Comparison of ENCODE assay signal across 8 cellular contexts in the genomic region with DNA sequence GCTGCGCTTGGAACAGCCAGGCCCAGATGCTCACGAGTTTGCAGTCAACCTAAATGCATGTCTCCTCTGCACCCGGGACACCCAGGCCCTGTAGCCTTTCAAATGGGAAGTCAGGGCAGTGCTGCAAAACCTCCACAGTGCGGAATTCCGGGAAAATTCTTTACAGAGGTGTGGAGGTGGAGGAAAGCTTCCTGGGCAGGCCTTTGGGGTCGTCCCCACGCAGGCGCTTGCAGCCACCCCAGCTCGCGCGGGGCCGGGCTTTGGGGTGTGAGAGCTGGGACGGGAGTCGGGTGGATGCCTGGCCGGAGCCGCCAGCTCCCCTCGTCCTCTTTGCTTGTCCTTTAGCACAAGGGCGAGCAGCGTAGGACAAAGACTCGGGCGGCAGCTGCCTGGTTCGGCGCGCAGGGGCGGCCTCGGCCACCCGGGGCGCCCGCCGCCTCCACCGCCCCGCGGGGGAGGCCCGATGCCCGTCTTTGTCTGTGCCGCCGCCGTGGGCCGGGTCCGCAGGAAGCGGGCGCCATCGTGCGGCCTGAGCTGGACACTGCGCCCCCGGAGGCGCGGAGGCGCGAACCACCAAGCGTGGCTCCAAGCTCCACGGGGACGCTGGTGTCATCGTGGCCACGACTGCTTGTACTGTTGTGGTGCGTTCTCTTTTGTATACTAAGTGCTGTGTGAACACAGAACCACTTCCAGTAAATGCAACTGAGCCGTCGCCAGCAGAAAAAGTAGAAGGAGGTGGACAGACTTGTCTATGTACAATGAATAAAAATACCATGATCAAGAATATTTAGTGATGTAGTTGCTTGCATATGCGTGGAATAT. TPM values are rescaled to one million over a fixed set of nuclear protein-coding genes. Genes with fewer than 3 reads are reported as not detected.
DNase-seq lines count a peak whose midpoint lies in the region; ATAC-seq lines count a peak whose summit lies in the region.

No MANE protein-coding gene starts in this region.

- H3K4me3 ChIP-seq in BLaER1 = peak overlapping the region; percentile 67

- peak overlapping the region; percentile 77 for H3K9ac ChIP-seq in BLaER1

- H3K9me3 ChIP-seq in BLaER1 = 0 out of 2 replicates have a peak, but pooled peaks cover 5% of the 10 kb centered on the region

- H3K4me1 ChIP-seq in BLaER1 = peaks cover 49% of the 10 kb centered on the region

- no peaks in the 10 kb centered on the region for H3K27me3 ChIP-seq in BLaER1

- peak overlapping the region; percentile 92 for H3K4me2 ChIP-seq in BLaER1

- no peaks in the 10 kb centered on the region for H3K36me3 ChIP-seq in BLaER1

- ATAC-seq in GM18909 (IDR thresholded peaks at IDR 0.05; ENCODE audit: poor library complexity, unreplicated experiment) = peak; percentile 97
- peak; percentile 93 for ATAC-seq in HG03175 (IDR thresholded peaks at IDR 0.05; ENCODE audit: unreplicated experiment)
- peak; percentile 96 for ATAC-seq in esophagus mucosa

- H4K20me1 ChIP-seq in BLaER1 = no peaks in the 10 kb centered on the region

- H3K27ac ChIP-seq in BLaER1 = peak overlapping the region; percentile 73

- DNase-seq in NCI-H774 (lab: John Stamatoyannopoulos, UW) = peak; percentile 73
- peak; percentile 62 for DNase-seq in activated T-cell treated with anti-CD3 and anti-CD28 coated beads for 24 hours (ENCODE audit: low read depth)
- peak; percentile 44 for DNase-seq in myocyte (ENCODE audit: low read depth)
- DNase-seq in stimulated activated CD8-positive, alpha-beta memory T cell treated with anti-CD3 and anti-CD28 coated beads, Interleukin-7, amount 100 ng/mL, for 48 hours (ENCODE audit: extremely low read depth in 1 of 2, low read depth in 1 of 2) = peak; percentile 33 to 52

RNA-seq across cellular contexts. Expression of a gene that starts 28.2 kb away (rescaled TPM):
- 43.0 TPM for total RNA-seq in esophagus mucosa
- 0.11 and 0.57 TPM in 2 replicates for total RNA-seq in myocyte
- polyA plus RNA-seq in myocyte (2012) = 0.04 TPM

Comparison
In these comparisons a context has a peak if more than half of its experiments do, and no peak if none do; other contexts are left out.
1. Peak in every context shown above with its lines: DNase-seq, ATAC-seq, H3K4me3 ChIP-seq and H3K27ac ChIP-seq.
2. RNA of a gene that starts 28.2 kb away (total RNA-seq): 43.0 TPM in esophagus mucosa (single experiment); 0.11 to 0.57 TPM in myocyte; every median in the first group is over 10 times any median in the second.